Comparison of ENCODE assay signal across 9 cellular contexts in genomic region chr5:91182763-91183162, GRCh38.
DNase-seq lines count a peak whose midpoint lies in the region; ATAC-seq and TF ChIP-seq lines count a peak whose summit lies in the region.
"Had no signal": no experiment of that assay in that cellular context is flagged by ENCODE, and none has a peak within 500 bp of the region (broad histone marks: within the 10 kb centered on the region; RNA-seq: fewer than 3 reads in every experiment).

No MANE protein-coding gene starts in this region.

- intact Hi-C loops in activated B cell treated with CpG ODN at 0.5 μM for 24 hours (cut with micrococcal nuclease) = loop anchor here (2.0 kb wide), 1 partner anchor 20 kb away; no protein-coding TSS in a partner anchor

- H3K4me3 Mint-ChIP-seq in activated B cell treated with CpG ODN at 0.5 μM for 24 hours (peak overlapping the region; percentile 7), naive B cell (peak overlapping the region in 7 of 8 donors; percentile 0 to 82 (median 35))

- POLR2A ChIA-PET in activated B cell treated with CpG ODN at 0.5 μM for 24 hours (lab: Charles Lee) = interaction anchor here (0.7 to 1.2 kb wide), 4 partner anchors 197 to 773 kb away, joined by 3 to 4 read pairs (median 3); partner anchors contain the start of genes ARRDC3 and CETN3

- no peak for TF ChIP-seq CTCF in activated B cell treated with CpG ODN at 0.5 μM for 24 hours (IDR thresholded peaks at IDR 0.05)

- peaks cover 5% of the 10 kb centered on the region for H3K27me3 Mint-ChIP-seq in activated B cell treated with CpG ODN at 0.5 μM for 24 hours
- H3K27me3 Mint-ChIP-seq in naive B cell = peaks cover 0 to 8% (median 6%) of the 10 kb centered on the region in 3 donors

- DNase-seq in NCI-H1092 treated with DMSO at 0.1 percent for 48 hours (lab: John Stamatoyannopoulos, UW) (peak; percentile 5), NCI-H1092 (lab: John Stamatoyannopoulos, UW) (no peak), activated B cell treated with CpG ODN at 0.5 μM for 24 hours (no peak), naive B cell (no peak), cortex of kidney (lab: John Stamatoyannopoulos, UW) (no peak), NCI-H510A (lab: John Stamatoyannopoulos, UW) (no peak)
- DNase-seq in central memory CD4-positive, alpha-beta T cell = no peak

- peaks cover 27% of the 10 kb centered on the region for H3K4me1 Mint-ChIP-seq in activated B cell treated with CpG ODN at 0.5 μM for 24 hours
- H3K4me1 Mint-ChIP-seq in naive B cell = peaks cover 19 to 26% (median 23%) of the 10 kb centered on the region in 3 donors

- peak overlapping the region; percentile 57 for H3K27ac Mint-ChIP-seq in activated B cell treated with CpG ODN at 0.5 μM for 24 hours
- H3K27ac Mint-ChIP-seq in naive B cell = peak overlapping the region in 4 of 6 donors; percentile 23 to 82 (median 66)

- H3K9me3 Mint-ChIP-seq in activated B cell treated with CpG ODN at 0.5 μM for 24 hours (no peaks in the 10 kb centered on the region), naive B cell (peaks cover 0 to 5% (median 2%) of the 10 kb centered on the region in 7 donors)

- no peaks in the 10 kb centered on the region for H3K36me3 Mint-ChIP-seq in activated B cell treated with CpG ODN at 0.5 μM for 24 hours (ENCODE audit: low read depth)
- H3K36me3 Mint-ChIP-seq in naive B cell = no peaks in the 10 kb centered on the region

- ATAC-seq in HG03097 (IDR thresholded peaks at IDR 0.05; ENCODE audit: low FRiP score, unreplicated experiment) (peak; percentile 68), activated B cell treated with CpG ODN at 0.5 μM for 24 hours (ENCODE audit: low read depth) (peak; percentile 80), naive B cell (ENCODE audit: low read depth in 2 of 2) (peak; percentile 80 to 84)
- ATAC-seq: A549 had no signal

- CTCF ChIA-PET in activated B cell treated with CpG ODN at 0.5 μM for 24 hours (lab: Charles Lee) = interaction anchor here (1.5 to 1.7 kb wide), 3 partner anchors 37 to 237 kb away, joined by 5 to 12 read pairs (median 5); no protein-coding TSS in a partner anchor
